Comparison of ENCODE assay signal across 14 cellular contexts in the genomic region with DNA sequence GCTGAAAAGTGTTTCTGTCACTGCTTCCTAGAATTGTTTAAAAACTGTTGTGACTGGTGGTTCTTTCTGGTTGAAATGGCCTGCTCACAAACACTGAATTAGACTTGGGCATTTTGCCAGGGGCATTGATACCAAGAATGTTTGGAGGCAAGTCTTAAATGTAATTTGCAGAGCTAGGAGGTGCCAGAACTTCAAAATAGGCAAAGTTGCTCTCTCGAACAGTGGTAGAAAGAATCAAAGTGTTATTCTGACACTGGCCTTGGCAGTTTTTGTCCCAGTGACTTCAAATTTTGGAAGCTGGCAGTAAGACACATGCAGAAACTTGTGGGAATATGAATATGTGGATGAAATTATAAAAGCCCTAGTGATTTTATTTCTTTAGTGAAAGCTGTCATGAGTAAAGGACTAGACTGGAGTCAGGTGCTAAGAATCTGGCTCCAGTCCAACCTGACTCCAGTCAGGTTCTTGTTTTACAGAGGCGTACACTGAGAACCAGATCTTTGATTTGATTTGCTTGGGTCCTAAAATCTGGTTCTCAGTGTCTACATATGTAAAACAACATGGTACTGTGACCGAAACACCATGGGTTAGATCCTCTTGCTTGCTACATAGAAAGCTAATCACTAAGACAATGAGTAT. TPM values are rescaled to one million over a fixed set of nuclear protein-coding genes. Genes with fewer than 3 reads are reported as not detected.
DNase-seq lines count a peak whose midpoint lies in the region; ATAC-seq, FAIRE-seq and TF ChIP-seq lines count a peak whose summit lies in the region.
"Had no signal": no experiment of that assay in that cellular context is flagged by ENCODE, and none has a peak within 500 bp of the region (broad histone marks: within the 10 kb centered on the region; RNA-seq: fewer than 3 reads in every experiment).

No MANE protein-coding gene starts in this region.

- H4K8ac ChIP-seq in mesendoderm (ENCODE audit: low read depth, low read length): no peak overlapping the region

- ATAC-seq in left ventricle myocardium superior (peak; percentile 29), HG02870 (IDR thresholded peaks at IDR 0.05; ENCODE audit: unreplicated experiment) (peak; percentile 16), HG02885 (IDR thresholded peaks at IDR 0.05; ENCODE audit: poor library complexity, unreplicated experiment) (no peak)
- ATAC-seq: activated CD8-positive, alpha-beta T cell treated with anti-CD3 and anti-CD28 coated beads for 36 hours had no signal

- H3K23ac ChIP-seq in mesendoderm (ENCODE audit: low read length): no peak overlapping the region

- H3K36me3 ChIP-seq in thyroid gland: no peaks in the 10 kb centered on the region
- H3K36me3 ChIP-seq in mesendoderm (ENCODE audit: control insufficient read depth, insufficient read depth, low read length): no peaks in the 10 kb centered on the region

- H2BK5ac ChIP-seq in mesendoderm (ENCODE audit: low read length): no peak overlapping the region

- intact Hi-C loops in left ventricle myocardium superior (cut with micrococcal nuclease): no loop called here
- intact Hi-C loops in cardiac septum (cut with DNase I): no loop called here
- intact Hi-C loops in thyroid gland (cut with DNase I): no loop called here

- H3K4ac ChIP-seq in mesendoderm (ENCODE audit: low read depth, low read length): no peak overlapping the region

- H3K4me1 ChIP-seq in thyroid gland: peaks cover 7 to 8% of the 10 kb centered on the region in 2 donors
- H3K4me1 ChIP-seq in mesendoderm (ENCODE audit: control insufficient read depth, low read depth, low read length): no peaks in the 10 kb centered on the region

- no peak for TF ChIP-seq POLR2A in thyroid gland (IDR thresholded peaks at IDR 0.05)

- DNase-seq in left ventricle myocardium superior: no peak
- DNase-seq in cardiac septum (ENCODE audit: low spot score): no peak
- DNase-seq in NCI-H1105 (lab: John Stamatoyannopoulos, UW): peak; percentile 3
- peak; percentile 26 to 37 for DNase-seq in thyroid gland
- no peak for DNase-seq in HTR-8/SVneo (ENCODE audit: insufficient read length, low spot score)
- no peak for DNase-seq in mesendoderm
- DNase-seq: activated CD8-positive, alpha-beta T cell treated with anti-CD3 and anti-CD28 coated beads for 36 hours; effector memory CD4-positive, alpha-beta T cell; naive B cell; NCI-H510A; T-helper 1 cell had no signal

- H3K18ac ChIP-seq in mesendoderm (ENCODE audit: low read length): no peak overlapping the region

- H3K4me3 ChIP-seq in thyroid gland (replicated peaks in 1 of 3): no peak overlapping the region
- no peak overlapping the region for H3K4me3 ChIP-seq in mesendoderm (ENCODE audit: low read length)

- H2AK5ac ChIP-seq in mesendoderm (ENCODE audit: low read length): no peak overlapping the region

- no peaks in the 10 kb centered on the region for H3K79me1 ChIP-seq in mesendoderm (ENCODE audit: low read length)

- H2BK120ac ChIP-seq in mesendoderm (ENCODE audit: low read depth, low read length): no peak overlapping the region

- no peak for FAIRE-seq in HTR-8/SVneo (lab: Jason Lieb, UNC)

- H3K27ac ChIP-seq in thyroid gland: peak overlapping the region in 1 of 3 donors; percentile 6
- no peak overlapping the region for H3K27ac ChIP-seq in mesendoderm (ENCODE audit: low read depth, low read length)

- TF ChIP-seq CTCF in thyroid gland (IDR thresholded peaks at IDR 0.05): no peak

- no peak overlapping the region for H3K4me2 ChIP-seq in mesendoderm (ENCODE audit: low read length)

- H3K79me2 ChIP-seq in mesendoderm (ENCODE audit: control insufficient read depth, insufficient read depth, low read length): no peaks in the 10 kb centered on the region

- no peak overlapping the region for H3K9ac ChIP-seq in mesendoderm (ENCODE audit: low read length)

- 66 to 73% methylated on average over 3 of the region's 3 CpGs for WGBS in thyroid gland, 2 donors
- no CpG with 5 or more reads among the region's 3 CpGs for WGBS in mesendoderm (ENCODE audit: extremely low coverage, insufficient coverage, low lambda C conversion rate)

- no peaks in the 10 kb centered on the region for H3K9me3 ChIP-seq in thyroid gland

- H3K56ac ChIP-seq in mesendoderm (ENCODE audit: low read length): no peak overlapping the region

- H2BK15ac ChIP-seq in mesendoderm (replicated peaks; ENCODE audit: low read depth): no peak overlapping the region

- H3K27me3 ChIP-seq in thyroid gland: no peaks in the 10 kb centered on the region
- H3K27me3 ChIP-seq in mesendoderm (ENCODE audit: insufficient read depth, low read length, poor library complexity): no peaks in the 10 kb centered on the region

- H4K5ac ChIP-seq in mesendoderm (ENCODE audit: low read length): no peak overlapping the region

RNA-seq across cellular contexts. Expression of gene SVIP, which starts 20.9 kb away (rescaled TPM):
- total RNA-seq in left ventricle myocardium superior (34.0 TPM), cardiac septum (26.0 TPM), thyroid gland (10 to 100 TPM; 20.4 to 30.6 (median 29.2) TPM)
- polyA plus RNA-seq in mesendoderm (2013, experiment 1 of 2): 10.4 TPM
- 10.5 TPM for polyA plus RNA-seq in mesendoderm (2013, experiment 2 of 2)

RNA-seq across cellular contexts. Expression of gene CCDC179, which starts 51.6 kb away (rescaled TPM):
- total RNA-seq in left ventricle myocardium superior (not detected), cardiac septum (not detected), thyroid gland (not detected)
- polyA plus RNA-seq in mesendoderm (2013, experiment 1 of 2): not detected
- not detected for polyA plus RNA-seq in mesendoderm (2013, experiment 2 of 2)
- total RNA-seq: activated CD8-positive, alpha-beta T cell treated with anti-CD3 and anti-CD28 coated beads for 36 hours had no signal
- polyA plus RNA-seq: IgD-negative memory B cell had no signal

Comparison
In these comparisons a context has a peak if more than half of its experiments do, and no peak if none do; other contexts are left out.
1. DNase-seq: peak in NCI-H1105 (single experiment) and thyroid gland (2 of 2); none in left ventricle myocardium superior (single experiment), cardiac septum (single experiment), HTR-8/SVneo (single experiment) and mesendoderm (single experiment).